In the genomic region with DNA sequence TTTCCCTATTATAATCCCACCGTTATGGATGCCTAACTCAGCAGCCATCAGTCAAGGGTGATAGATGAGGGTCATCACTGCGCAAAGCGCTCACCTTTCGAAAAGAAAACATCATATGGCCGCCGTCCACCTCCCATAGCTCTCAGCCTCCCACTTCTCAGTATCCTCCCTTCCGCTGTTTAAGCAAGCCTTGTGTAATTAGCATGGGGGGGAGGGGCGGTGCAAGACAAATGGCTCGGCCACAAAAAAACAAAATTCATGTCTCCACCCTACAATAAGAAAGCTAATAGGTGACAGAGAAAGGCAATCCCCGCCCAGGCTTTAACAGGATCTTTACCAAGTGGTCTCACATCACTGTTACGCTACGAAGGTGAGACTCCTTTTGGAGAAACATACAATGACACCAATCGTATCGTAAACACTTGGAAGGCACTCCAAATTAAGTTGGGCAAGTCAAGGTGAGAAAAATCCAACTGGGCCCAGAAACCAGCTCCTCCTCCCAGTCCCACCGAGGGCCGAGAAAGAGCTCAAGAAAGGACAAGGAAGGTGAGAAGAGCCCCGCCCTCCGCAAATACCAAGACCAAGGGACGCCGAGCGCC, we compare ENCODE assay signal across 8 cellular contexts. TPM values are rescaled to one million over a fixed set of nuclear protein-coding genes. Genes with fewer than 3 reads are reported as not detected.
DNase-seq lines count a peak whose midpoint lies in the region; ATAC-seq and TF ChIP-seq lines count a peak whose summit lies in the region.

No MANE protein-coding gene starts in this region.

- DNase-seq in Daoy (ENCODE audit: low read depth) (peak; percentile 77), HK-2 (ENCODE audit: unreplicated experiment) (peak; percentile 33), adipocyte (ENCODE audit: low read depth) (peak; percentile 78), hepatic stellate cell (ENCODE audit: low spot score) (peak; percentile 35), skeletal muscle cell (ENCODE audit: low read depth) (no peak), GOT3 (lab: John Stamatoyannopoulos, UW) (no peak), mucosa of gallbladder (ENCODE audit: low spot score) (no peak)

- peak overlapping the region; percentile 97 for H3K9ac ChIP-seq in adipocyte (ENCODE audit: low read length)

- no peaks in the 10 kb centered on the region for H3K9me3 ChIP-seq in adipocyte (ENCODE audit: control insufficient read depth, low read length)

- H3K36me3 ChIP-seq in adipocyte (ENCODE audit: control insufficient read depth, insufficient read depth, low read length, severe bottlenecking): peaks cover 39% of the 10 kb centered on the region

- no peaks in the 10 kb centered on the region for H3K27me3 ChIP-seq in adipocyte (replicated peaks; ENCODE audit: control insufficient read depth, insufficient read depth, low read length)

- peak; percentile 9 for ATAC-seq in SK-N-SH treated with all-trans-retinoic acid at 6 μM for 48 hours

- H3K4me1 ChIP-seq in adipocyte (ENCODE audit: control insufficient read depth, insufficient read depth, low read length): peaks cover 22% of the 10 kb centered on the region

- H3K4me3 ChIP-seq in adipocyte (ENCODE audit: low read length): peak overlapping the region; percentile 92
- peak overlapping the region; percentile 66 for H3K4me3 ChIP-seq in skeletal muscle cell (ENCODE audit: low read depth, low read length)

TF ChIP-seq in SK-N-SH treated with all-trans-retinoic acid at 6 μM for 48 hours, 23 proteins besides CTCF, POLR2A, EP300 and RAD21:
- TF ChIP-seq ZNF70 (CRISPR knock-in tag; IDR thresholded peaks at IDR 0.05) (no peak), CSDC2 (CRISPR knock-in tag; IDR thresholded peaks at IDR 0.05) (no peak), RARB (CRISPR knock-in tag; IDR thresholded peaks at IDR 0.05) (no peak), ESRRG (CRISPR knock-in tag; IDR thresholded peaks at IDR 0.05) (no peak)
- TF ChIP-seq, protein P1, sequence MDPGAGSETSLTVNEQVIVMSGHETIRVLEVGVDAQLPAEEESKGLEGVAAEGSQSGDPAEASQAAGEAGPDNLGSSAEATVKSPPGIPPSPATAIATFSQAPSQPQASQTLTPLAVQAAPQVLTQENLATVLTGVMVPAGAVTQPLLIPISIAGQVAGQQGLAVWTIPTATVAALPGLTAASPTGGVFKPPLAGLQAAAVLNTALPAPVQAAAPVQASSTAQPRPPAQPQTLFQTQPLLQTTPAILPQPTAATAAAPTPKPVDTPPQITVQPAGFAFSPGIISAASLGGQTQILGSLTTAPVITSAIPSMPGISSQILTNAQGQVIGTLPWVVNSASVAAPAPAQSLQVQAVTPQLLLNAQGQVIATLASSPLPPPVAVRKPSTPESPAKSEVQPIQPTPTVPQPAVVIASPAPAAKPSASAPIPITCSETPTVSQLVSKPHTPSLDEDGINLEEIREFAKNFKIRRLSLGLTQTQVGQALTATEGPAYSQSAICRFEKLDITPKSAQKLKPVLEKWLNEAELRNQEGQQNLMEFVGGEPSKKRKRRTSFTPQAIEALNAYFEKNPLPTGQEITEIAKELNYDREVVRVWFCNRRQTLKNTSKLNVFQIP (CRISPR knock-in tag; IDR thresholded peaks at IDR 0.05; ENCODE audit: borderline replicate concordance, low read depth): no peak
TF ChIP-seq in SK-N-SH treated with all-trans-retinoic acid at 6 μM for 48 hours: peak in this region for 0.

RNA-seq across cellular contexts. Expression of a gene that starts 0.6 kb away (rescaled TPM):
- total RNA-seq in Daoy (2014; rRNA removed; shearing (Covaris generic)): 678 and 762 TPM in 2 replicates
- 246 TPM for total RNA-seq in mucosa of gallbladder

RNA-seq across cellular contexts. Expression of a gene that starts 5.2 kb away (rescaled TPM):
- 1.5 TPM in 1 of 2 replicates, not detected in the other for total RNA-seq in Daoy (2014; rRNA removed; shearing (Covaris generic))
- total RNA-seq in mucosa of gallbladder: 4.1 TPM

RNA-seq across cellular contexts. Expression of a gene that starts 6.2 kb away (rescaled TPM):
- total RNA-seq in Daoy (2014; rRNA removed; shearing (Covaris generic)): 16.2 and 21.5 TPM in 2 replicates
- total RNA-seq in mucosa of gallbladder: 27.7 TPM

RNA-seq across cellular contexts. Expression of a gene that starts 12.4 kb away (rescaled TPM):
- not detected in 2 replicates for total RNA-seq in Daoy (2014; rRNA removed; shearing (Covaris generic))
- not detected for total RNA-seq in mucosa of gallbladder

RNA-seq across cellular contexts. Expression of a gene that starts 30.9 kb away (rescaled TPM):
- total RNA-seq in Daoy (2014; rRNA removed; shearing (Covaris generic)): 0.11 TPM in 1 of 2 replicates, not detected in the other
- total RNA-seq in mucosa of gallbladder: 1.9 TPM

Comparison
In these comparisons a context has a peak if more than half of its experiments do, and no peak if none do; other contexts are left out.
1. DNase-seq: peak in Daoy (single experiment), HK-2 (single experiment), adipocyte (single experiment) and hepatic stellate cell (single experiment); none in skeletal muscle cell (single experiment), GOT3 (single experiment) and mucosa of gallbladder (single experiment).